ENCODE assay signal across 9 cellular contexts in the genomic region with DNA sequence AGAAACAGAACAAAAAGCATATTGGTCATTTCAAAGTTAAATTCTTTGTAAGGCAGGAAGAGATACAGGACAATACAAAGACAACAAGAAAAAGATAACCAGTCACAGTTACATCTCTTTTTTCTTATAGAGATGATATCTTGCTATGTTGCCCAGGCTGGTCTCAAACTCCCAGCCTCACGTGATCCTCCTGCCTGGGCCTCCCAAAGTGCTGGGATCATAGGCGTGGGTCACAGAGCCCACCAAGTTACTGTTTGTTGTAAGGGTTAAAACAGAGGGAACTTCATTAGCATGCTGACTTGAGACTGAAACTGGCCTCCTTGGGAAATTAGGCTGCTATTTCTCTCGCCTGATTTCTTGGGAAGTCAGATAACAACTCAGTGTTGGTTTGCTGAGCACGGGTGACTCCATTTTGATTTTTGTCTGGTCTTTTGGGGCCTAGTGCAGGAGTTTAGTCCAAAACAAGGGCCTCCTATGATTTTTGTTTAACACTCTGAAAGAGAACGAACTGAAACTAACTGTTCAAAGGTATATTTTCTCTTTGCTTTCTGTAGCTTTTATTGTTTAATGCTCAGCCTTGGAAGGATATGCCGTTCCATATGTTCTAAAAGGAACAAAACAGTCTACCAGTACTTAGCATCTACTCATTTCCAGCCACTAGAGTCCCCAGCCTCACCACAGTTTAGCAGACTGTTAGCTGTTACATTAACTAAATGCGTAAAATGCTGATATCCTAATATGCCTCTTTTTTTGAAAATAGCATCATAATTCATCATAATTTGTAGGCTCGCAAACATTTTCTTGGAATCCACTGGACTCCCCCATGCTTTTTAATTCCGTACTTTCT. TPM values are rescaled to one million over a fixed set of nuclear protein-coding genes. Genes with fewer than 3 reads are reported as not detected.
DNase-seq lines count a peak whose midpoint lies in the region; ATAC-seq and TF ChIP-seq lines count a peak whose summit lies in the region.
"Had no signal": no experiment of that assay in that cellular context is flagged by ENCODE, and none has a peak within 500 bp of the region (broad histone marks: within the 10 kb centered on the region; RNA-seq: fewer than 3 reads in every experiment).

No MANE protein-coding gene starts in this region.

- H3K4me3 Mint-ChIP-seq in CD8-positive, alpha-beta T cell, result no peak overlapping the region

- TF ChIP-seq EP300 in esophagus muscularis mucosa (IDR thresholded peaks at IDR 0.05), result no peak

- CTCF ChIA-PET in CD8-positive, alpha-beta T cell (lab: Charles Lee), result interaction anchor here (0.9 to 1.5 kb wide), 4 partner anchors 11 to 29 kb away, joined by 3 read pairs; no protein-coding TSS in a partner anchor

- no peaks in the 10 kb centered on the region for H3K36me3 ChIP-seq in CD8-positive, alpha-beta T cell (ENCODE audit: insufficient read depth, low read length)
- no peaks in the 10 kb centered on the region for H3K36me3 ChIP-seq in SJSA1
- no peaks in the 10 kb centered on the region for H3K36me3 ChIP-seq in esophagus muscularis mucosa
- H3K36me3 ChIP-seq in trophoblast cell (ENCODE audit: control insufficient read depth in 1 of 2, insufficient read depth in 2 of 2, low read length in 2 of 2), result no peaks in the 10 kb centered on the region
- H3K36me3 ChIP-seq in mucosa of descending colon (ENCODE audit: low read depth), result no peaks in the 10 kb centered on the region

- no peak overlapping the region for H2AK5ac ChIP-seq in trophoblast cell (ENCODE audit: low read length)

- TF ChIP-seq CTCF in CD8-positive, alpha-beta T cell (IDR thresholded peaks at IDR 0.05), result no peak
- TF ChIP-seq CTCF in esophagus muscularis mucosa (IDR thresholded peaks at IDR 0.05), result no peak
- TF ChIP-seq CTCF in mucosa of descending colon (IDR thresholded peaks at IDR 0.05), result no peak

- H3K4me3 ChIP-seq in CD8-positive, alpha-beta T cell (ENCODE audit: low read depth, low read length), result no peak overlapping the region
- H3K4me3 ChIP-seq in SJSA1, result no peak overlapping the region
- no peak overlapping the region for H3K4me3 ChIP-seq in esophagus muscularis mucosa
- no peak overlapping the region for H3K4me3 ChIP-seq in trophoblast cell (ENCODE audit: low read depth, low read length)
- H3K4me3 ChIP-seq in mucosa of descending colon, result no peak overlapping the region

- H3K4ac ChIP-seq in trophoblast cell (ENCODE audit: low read depth, low read length), result no peak overlapping the region

- H3K79me1 ChIP-seq in trophoblast cell (ENCODE audit: low read length), result no peaks in the 10 kb centered on the region

- WGBS in esophagus muscularis mucosa, result 73% methylated on average over 9 of the region's 9 CpGs
- WGBS in trophoblast cell (ENCODE audit: extremely low coverage, insufficient coverage, insufficient read length), result no CpG with 5 or more reads among the region's 9 CpGs

- H2BK12ac ChIP-seq in trophoblast cell (ENCODE audit: low read length), result peak overlapping the region; percentile 42

- no peak overlapping the region for H4K8ac ChIP-seq in trophoblast cell (ENCODE audit: low read depth, low read length)

- DNase-seq in CD8-positive, alpha-beta T cell, result no peak
- no peak for DNase-seq in SJSA1 (ENCODE audit: low read depth in 1 of 2, low spot score in 2 of 2)
- no peak for DNase-seq in esophagus muscularis mucosa (ENCODE audit: extremely low spot score)
- DNase-seq in trophoblast cell, result no peak
- no peak for DNase-seq in NCI-H345 (lab: John Stamatoyannopoulos, UW)
- DNase-seq in DMS153 treated with DMSO at 0.1 percent for 48 hours (lab: John Stamatoyannopoulos, UW; ENCODE audit: unreplicated experiment), result no peak
- no peak for DNase-seq in mucosa of descending colon
- no peak for DNase-seq in dedifferentiated amniotic fluid mesenchymal stem cell (ENCODE audit: extremely low spot score)
- DNase-seq: NCI-H2081 treated with DMSO at 0.1 percent for 48 hours had no signal

- no peak overlapping the region for H3K27ac ChIP-seq in CD8-positive, alpha-beta T cell (ENCODE audit: low read depth, low read length)
- H3K27ac ChIP-seq in SJSA1, result peak overlapping the region; percentile 61
- H3K27ac ChIP-seq in esophagus muscularis mucosa (replicated peaks in 1 of 4), result peak overlapping the region; percentile 51 to 80 (median 66)
- H3K27ac ChIP-seq in trophoblast cell (ENCODE audit: low read depth, low read length), result peak overlapping the region; percentile 48

- no peak overlapping the region for H3K18ac ChIP-seq in trophoblast cell (ENCODE audit: low read length)

- H3K4me2 ChIP-seq in trophoblast cell (ENCODE audit: low read length), result no peak overlapping the region

- H2AFZ ChIP-seq in trophoblast cell (ENCODE audit: insufficient read depth, low read length, poor library complexity), result no peak overlapping the region

- no peak overlapping the region for H3K23ac ChIP-seq in trophoblast cell (ENCODE audit: low read length)

- no peak for TF ChIP-seq POLR2A in esophagus muscularis mucosa (IDR thresholded peaks at IDR 0.05; ENCODE audit: low read depth)

- no peaks in the 10 kb centered on the region for H3K27me3 Mint-ChIP-seq in CD8-positive, alpha-beta T cell (ENCODE audit: low read depth)

- H4K91ac ChIP-seq in trophoblast cell (ENCODE audit: low read depth, low read length), result peak overlapping the region; percentile 15

- H3K27ac Mint-ChIP-seq in CD8-positive, alpha-beta T cell, result peak overlapping the region; percentile 32

- no peak for ATAC-seq in CD8-positive, alpha-beta T cell
- no peak for ATAC-seq in mucosa of descending colon

- no peak overlapping the region for H2BK5ac ChIP-seq in trophoblast cell (ENCODE audit: low read depth, low read length, poor library complexity)

- no peaks in the 10 kb centered on the region for H3K36me3 Mint-ChIP-seq in CD8-positive, alpha-beta T cell

- intact Hi-C loops in CD8-positive, alpha-beta T cell (cut with DNase I, micrococcal nuclease), result no loop called here
- intact Hi-C loops in esophagus muscularis mucosa (cut with DNase I) (no loop called here), mucosa of descending colon (cut with DNase I, micrococcal nuclease) (no loop called here)

- POLR2A ChIA-PET in CD8-positive, alpha-beta T cell (lab: Charles Lee), result interaction anchor here (0.9 to 1.0 kb wide), 2 partner anchors 19 to 30 kb away, joined by 3 to 4 read pairs; no protein-coding TSS in a partner anchor

- H4K12ac ChIP-seq in trophoblast cell (ENCODE audit: low read depth, low read length), result no peak overlapping the region

- peaks cover 31% of the 10 kb centered on the region for H3K4me1 Mint-ChIP-seq in CD8-positive, alpha-beta T cell (ENCODE audit: low read depth)

- no peak overlapping the region for H3K14ac ChIP-seq in trophoblast cell (ENCODE audit: low read length)

- peaks cover 27% of the 10 kb centered on the region for H3K4me1 ChIP-seq in CD8-positive, alpha-beta T cell (ENCODE audit: insufficient read depth, low read length)
- H3K4me1 ChIP-seq in SJSA1 (replicated peaks) (peaks cover 29% of the 10 kb centered on the region), esophagus muscularis mucosa (peaks cover 19 to 39% (median 27%) of the 10 kb centered on the region in 4 donors), trophoblast cell (ENCODE audit: control insufficient read depth in 1 of 2, insufficient read depth in 2 of 2, low read length in 2 of 2) (peaks cover 0 to 9% of the 10 kb centered on the region in 2 experiments), mucosa of descending colon (ENCODE audit: low read depth) (peaks cover 13% of the 10 kb centered on the region)

- H2BK120ac ChIP-seq in trophoblast cell (ENCODE audit: insufficient read depth, low read length, poor library complexity), result no peak overlapping the region

- H3K9ac ChIP-seq in trophoblast cell (ENCODE audit: low read length), result no peak overlapping the region

- no peaks in the 10 kb centered on the region for H3K9me3 ChIP-seq in CD8-positive, alpha-beta T cell (ENCODE audit: low read length)
- H3K9me3 ChIP-seq in SJSA1 (replicated peaks) (no peaks in the 10 kb centered on the region), esophagus muscularis mucosa (no peaks in the 10 kb centered on the region), trophoblast cell (ENCODE audit: insufficient read depth, low read depth, low read length) (peaks cover 1% of the 10 kb centered on the region), mucosa of descending colon (no peaks in the 10 kb centered on the region)

- no peaks in the 10 kb centered on the region for H3K27me3 ChIP-seq in CD8-positive, alpha-beta T cell (ENCODE audit: insufficient read depth, low read length)
- H3K27me3 ChIP-seq in SJSA1 (replicated peaks), result no peaks in the 10 kb centered on the region
- H3K27me3 ChIP-seq in esophagus muscularis mucosa, result no peaks in the 10 kb centered on the region
- no peaks in the 10 kb centered on the region for H3K27me3 ChIP-seq in trophoblast cell (ENCODE audit: insufficient read depth, low read length)

- no peaks in the 10 kb centered on the region for H3K9me3 Mint-ChIP-seq in CD8-positive, alpha-beta T cell

- H3K79me2 ChIP-seq in trophoblast cell (ENCODE audit: control insufficient read depth, insufficient read depth, low read length, poor library complexity), result no peaks in the 10 kb centered on the region

RNA-seq across cellular contexts. Expression of gene SEC14L1, which starts 31.4 kb away (rescaled TPM):
- 100 to 1,000 TPM; 114 to 118 TPM for total RNA-seq in CD8-positive, alpha-beta T cell
- total RNA-seq in SJSA1 (2014; rRNA removed; shearing (Covaris generic)), result 31.5 and 76.0 TPM in 2 replicates
- total RNA-seq in esophagus muscularis mucosa (10 to 100 TPM; 40.7 to 96.4 (median 64.4) TPM), mucosa of descending colon (10 to 100 TPM; 24.5 to 44.6 (median 44.0) TPM)
- 71.4 and 71.6 TPM in 2 replicates for polyA plus RNA-seq in trophoblast cell (2013)
